15 cellular contexts compared by ENCODE assay signal in the genomic region with DNA sequence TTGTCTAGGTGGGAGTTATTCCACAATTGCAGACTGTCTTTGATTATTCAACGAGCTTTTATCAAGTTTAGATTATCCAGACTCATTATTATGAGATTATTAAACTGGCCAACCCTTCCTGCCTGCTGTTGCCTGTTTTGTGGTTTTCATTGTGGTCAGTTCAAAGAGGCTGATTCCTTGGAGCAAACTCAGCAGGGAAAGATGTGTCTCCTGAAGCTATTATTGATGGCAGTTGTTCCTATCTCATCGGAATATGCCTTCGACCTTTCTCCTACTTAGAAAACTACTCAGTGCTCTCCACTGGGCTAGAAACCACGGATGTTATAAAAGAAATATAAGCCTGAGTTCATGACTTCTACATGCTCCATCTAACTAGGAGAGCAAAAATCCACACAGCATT.
A peak's percentile ranks its signal among the peaks of the same experiment; 100 is the strongest.
DNase-seq lines count a peak whose midpoint lies in the region; ATAC-seq and TF ChIP-seq lines count a peak whose summit lies in the region.
"Had no signal": no experiment of that assay in that cellular context is flagged by ENCODE, and none has a peak within 500 bp of the region (broad histone marks: within the 10 kb centered on the region; RNA-seq: fewer than 3 reads in every experiment).

No MANE protein-coding gene starts in this region.

- peaks cover 10% of the 10 kb centered on the region for H3K27me3 ChIP-seq in foreskin keratinocyte
- no peaks in the 10 kb centered on the region for H3K27me3 ChIP-seq in thyroid gland
- H3K27me3 ChIP-seq in WERI-Rb-1 (ENCODE audit: insufficient read depth, low read depth, severe bottlenecking) = peaks cover 42% of the 10 kb centered on the region
- no peaks in the 10 kb centered on the region for H3K27me3 ChIP-seq in mesendoderm (ENCODE audit: insufficient read depth, low read length, poor library complexity)

- peak overlapping the region; percentile 57 for H3K27ac Mint-ChIP-seq in HFFc6
- H3K27ac Mint-ChIP-seq: T-helper 2 cell treated with Interferon-gamma antibody and Interleukin-4, amounts not matched to agents 5 μg/mL and 100 μg/mL, for 36 hours had no signal

- H3K9me3 Mint-ChIP-seq in HFFc6 = peaks cover 9% of the 10 kb centered on the region; the same call in 1 of the 2 replicates

- H3K4me1 Mint-ChIP-seq in HFFc6 (ENCODE audit: low read depth) = peaks cover 59% of the 10 kb centered on the region

- no peak overlapping the region for H4K8ac ChIP-seq in mesendoderm (ENCODE audit: low read depth, low read length)

- 40 to 47% methylated on average over 4 of the region's 4 CpGs for WGBS in thyroid gland, 2 donors
- WGBS in mesendoderm (ENCODE audit: extremely low coverage, insufficient coverage, low lambda C conversion rate) = no CpG with 5 or more reads among the region's 4 CpGs

- no peak overlapping the region for H3K4me3 ChIP-seq in astrocyte of the cerebellum (ENCODE audit: low read depth, low read length)
- no peak overlapping the region for H3K4me3 ChIP-seq in thyroid gland (replicated peaks in 1 of 3)
- no peak overlapping the region for H3K4me3 ChIP-seq in WERI-Rb-1 (ENCODE audit: low read depth, low read length)
- H3K4me3 ChIP-seq in mesendoderm (ENCODE audit: low read length) = no peak overlapping the region

- H2BK120ac ChIP-seq in mesendoderm (ENCODE audit: low read depth, low read length) = no peak overlapping the region

- no peak overlapping the region for H3K4me2 ChIP-seq in mesendoderm (ENCODE audit: low read length)

- TF ChIP-seq POLR2A in thyroid gland (IDR thresholded peaks at IDR 0.05) = no peak

- no peak overlapping the region for H3K9ac ChIP-seq in mesendoderm (ENCODE audit: low read length)

- H3K27me3 Mint-ChIP-seq in HFFc6 (ENCODE audit: insufficient read depth) = peaks cover 2% of the 10 kb centered on the region; the same call in 1 of the 2 replicates

- DNase-seq in HFFc6 (peak; percentile 69), astrocyte of the cerebellum (ENCODE audit: low read depth) (peak; percentile 53), foreskin keratinocyte (peak; percentile 49 to 74), thyroid gland (no peak), WERI-Rb-1 (no peak), mesendoderm (no peak), MV-4-11 (lab: John Stamatoyannopoulos, UW) (no peak)
- no peak for DNase-seq in activated CD4-positive, alpha-beta T cell treated with anti-CD3 and anti-CD28 coated beads, Interleukin-2, amount 50 U/mL, for 48 hours
- DNase-seq: activated CD4-positive, alpha-beta T cell treated with anti-CD3 and anti-CD28 coated beads for 48 hours; effector memory CD4-positive, alpha-beta T cell; glutamatergic neuron; NCI-H2081; NCI-H82; trophoblast cell had no signal

- no peak overlapping the region for H2AK5ac ChIP-seq in mesendoderm (ENCODE audit: low read length)

- peaks cover 11% of the 10 kb centered on the region for H3K36me3 Mint-ChIP-seq in HFFc6 (ENCODE audit: low read depth)

- H2BK15ac ChIP-seq in mesendoderm (replicated peaks; ENCODE audit: low read depth) = no peak overlapping the region

- H3K27ac ChIP-seq in foreskin keratinocyte = no peak overlapping the region
- peak overlapping the region; percentile 73 to 91 (median 81) for H3K27ac ChIP-seq in thyroid gland
- no peak overlapping the region for H3K27ac ChIP-seq in WERI-Rb-1
- no peak overlapping the region for H3K27ac ChIP-seq in mesendoderm (ENCODE audit: low read depth, low read length)

- no peaks in the 10 kb centered on the region for H3K36me3 ChIP-seq in thyroid gland
- no peaks in the 10 kb centered on the region for H3K36me3 ChIP-seq in WERI-Rb-1
- H3K36me3 ChIP-seq in mesendoderm (ENCODE audit: control insufficient read depth, insufficient read depth, low read length) = no peaks in the 10 kb centered on the region

- no peak overlapping the region for H2BK5ac ChIP-seq in mesendoderm (ENCODE audit: low read length)

- H3K4ac ChIP-seq in mesendoderm (ENCODE audit: low read depth, low read length) = no peak overlapping the region

- H3K23ac ChIP-seq in mesendoderm (ENCODE audit: low read length) = no peak overlapping the region

- no peak overlapping the region for H4K5ac ChIP-seq in mesendoderm (ENCODE audit: low read length)

- TF ChIP-seq CTCF in HFFc6 (IDR thresholded peaks at IDR 0.05) (no peak), astrocyte of the cerebellum (IDR thresholded peaks at IDR 0.05; ENCODE audit: low read depth, low read length, missing control alignments) (no peak), foreskin keratinocyte (conservative IDR thresholded peaks at IDR 0.05) (no peak), thyroid gland (IDR thresholded peaks at IDR 0.05) (no peak), WERI-Rb-1 (IDR thresholded peaks at IDR 0.05; ENCODE audit: low read depth, low read length) (no peak)

- H3K4me1 ChIP-seq in foreskin keratinocyte (no peaks in the 10 kb centered on the region), thyroid gland (peaks cover 24 to 32% of the 10 kb centered on the region in 2 donors), mesendoderm (ENCODE audit: control insufficient read depth, low read depth, low read length) (no peaks in the 10 kb centered on the region)

- in situ Hi-C loops in astrocyte of the cerebellum (cut with HindIII; ENCODE audit: low sequenced_read_pairs) = no loop called here

- intact Hi-C loops in thyroid gland (cut with DNase I) = no loop called here

- peak overlapping the region; percentile 54 for H3K4me3 Mint-ChIP-seq in HFFc6
- H3K4me3 Mint-ChIP-seq: T-helper 2 cell treated with Interferon-gamma antibody and Interleukin-4, amounts not matched to agents 5 μg/mL and 100 μg/mL, for 36 hours had no signal

- H3K9me3 ChIP-seq in thyroid gland = no peaks in the 10 kb centered on the region
- H3K9me3 ChIP-seq in WERI-Rb-1 (ENCODE audit: severe bottlenecking) = peaks cover 3% of the 10 kb centered on the region

- no peaks in the 10 kb centered on the region for H3K79me1 ChIP-seq in mesendoderm (ENCODE audit: low read length)

- peak; percentile 24 for ATAC-seq in foreskin keratinocyte

- H3K79me2 ChIP-seq in mesendoderm (ENCODE audit: control insufficient read depth, insufficient read depth, low read length) = no peaks in the 10 kb centered on the region

- H3K18ac ChIP-seq in mesendoderm (ENCODE audit: low read length) = no peak overlapping the region

- H3K56ac ChIP-seq in mesendoderm (ENCODE audit: low read length) = no peak overlapping the region

Comparison
In these comparisons a context has a peak if more than half of its experiments do, and no peak if none do; other contexts are left out.
1. DNase-seq: peak in HFFc6 (single experiment), astrocyte of the cerebellum (single experiment) and foreskin keratinocyte (2 of 2); none in thyroid gland (0 of 2), activated CD4-positive, alpha-beta T cell treated with anti-CD3 and anti-CD28 coated beads, Interleukin-2, amount 50 U/mL, for 48 hours (0 of 2), WERI-Rb-1 (single experiment), mesendoderm (single experiment) and MV-4-11 (single experiment).
2. H3K27ac ChIP-seq: peak in thyroid gland (3 of 3); none in foreskin keratinocyte (single experiment), WERI-Rb-1 (single experiment) and mesendoderm (single experiment).